In the genomic region with DNA sequence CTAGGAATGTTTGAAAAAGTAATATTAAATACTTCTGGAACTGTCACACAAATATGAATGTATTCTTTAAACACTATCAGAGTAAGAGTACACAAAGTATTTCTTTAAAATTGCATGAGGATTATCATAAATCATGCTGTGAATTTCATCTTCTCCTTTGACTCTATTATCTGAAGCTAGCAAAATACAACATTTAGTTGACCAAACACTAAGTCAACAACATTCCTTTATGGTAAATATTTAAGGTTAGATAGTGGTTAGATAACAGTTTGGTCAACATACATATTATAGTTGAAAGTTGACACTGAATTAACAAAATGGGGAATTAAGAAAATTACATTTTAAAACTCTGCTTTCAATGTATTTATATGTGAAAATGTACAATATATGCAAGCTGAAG, we compare ENCODE assay signal across 18 cellular contexts.
DNase-seq lines count a peak whose midpoint lies in the region; ATAC-seq, FAIRE-seq and TF ChIP-seq lines count a peak whose summit lies in the region.
"Had no signal": no experiment of that assay in that cellular context is flagged by ENCODE, and none has a peak within 500 bp of the region (broad histone marks: within the 10 kb centered on the region; RNA-seq: fewer than 3 reads in every experiment).

No MANE protein-coding gene starts in this region.

- H3K9me3 ChIP-seq in liver (ENCODE audit: control insufficient read depth in 4 of 4, low read length in 3 of 4): no peaks in the 10 kb centered on the region
- H3K9me3 ChIP-seq: BE2C had no signal

- no peaks in the 10 kb centered on the region for H3K4me1 Mint-ChIP-seq in WTC11
- H3K4me1 Mint-ChIP-seq: CD4-positive, alpha-beta memory T cell had no signal

- no peaks in the 10 kb centered on the region for H3K36me3 Mint-ChIP-seq in WTC11
- H3K36me3 Mint-ChIP-seq: CD4-positive, alpha-beta memory T cell had no signal

- H3K4me1 ChIP-seq in liver (ENCODE audit: control insufficient read depth in 4 of 4, insufficient read depth in 4 of 4, low read length in 3 of 4): peaks cover 0 to 9% (median 0%) of the 10 kb centered on the region in 4 donors
- H3K4me1 ChIP-seq: BE2C had no signal

- no peaks in the 10 kb centered on the region for H3K9me3 Mint-ChIP-seq in WTC11
- H3K9me3 Mint-ChIP-seq: IgD-negative memory B cell had no signal

- H3K36me3 ChIP-seq in liver (ENCODE audit: control insufficient read depth in 4 of 4, insufficient read depth in 3 of 4, low read depth in 1 of 4, low read length in 3 of 4): peaks cover 9 to 47% (median 27%) of the 10 kb centered on the region in 4 donors
- H3K36me3 ChIP-seq: BE2C had no signal

- DNase-seq in WTC11 (ENCODE audit: low spot score): no peak
- DNase-seq in stimulated activated naive CD4-positive, alpha-beta T cell treated with Interleukin-2 at 50 U/mL for 16 hours (lab: John Stamatoyannopoulos, UW): no peak
- no peak for DNase-seq in stimulated activated CD4-positive, alpha-beta T cell treated with anti-CD3 and anti-CD28 coated beads, Interleukin-4, amount 100 ng/mL, for 4 hours
- DNase-seq in COLO668 (lab: John Stamatoyannopoulos, UW; ENCODE audit: unreplicated experiment): no peak
- DNase-seq: BE2C; CD4-positive, alpha-beta memory T cell; COR-L47; DND-41; GF-D8; GM23248 had no signal

- TF ChIP-seq RAD21 in liver (IDR thresholded peaks at IDR 0.05): no peak

- no peaks in the 10 kb centered on the region for H3K27me3 ChIP-seq in liver (ENCODE audit: control insufficient read depth in 4 of 4, insufficient read depth in 4 of 4, low read length in 3 of 4)
- H3K27me3 ChIP-seq: BE2C had no signal

- CTCF ChIA-PET in WTC11 (lab: Charles Lee): no interaction called here

- no peak overlapping the region for H3K27ac Mint-ChIP-seq in WTC11
- H3K27ac Mint-ChIP-seq: CD4-positive, alpha-beta memory T cell; IgD-negative memory B cell had no signal

- H3K4me3 ChIP-seq in liver (ENCODE audit: low read depth in 1 of 3, low read length in 3 of 3): no peak overlapping the region
- H3K4me3 ChIP-seq: GM23248 had no signal

- no peak for ATAC-seq in WTC11
- no peak for ATAC-seq in GM21381 (IDR thresholded peaks at IDR 0.05; ENCODE audit: unreplicated experiment)
- ATAC-seq: HCT116 had no signal

- no peak overlapping the region for H3K9ac ChIP-seq in liver (ENCODE audit: low read depth in 1 of 2, low read length in 2 of 2)
- H3K9ac ChIP-seq: GM23248 had no signal

- no peaks in the 10 kb centered on the region for H3K27me3 Mint-ChIP-seq in WTC11 (ENCODE audit: low read depth)
- H3K27me3 Mint-ChIP-seq: CD4-positive, alpha-beta memory T cell; IgD-negative memory B cell had no signal

- H3K4me3 Mint-ChIP-seq in WTC11: no peak overlapping the region
- H3K4me3 Mint-ChIP-seq: CD4-positive, alpha-beta memory T cell; IgD-negative memory B cell had no signal

- POLR2A ChIA-PET in WTC11 (lab: Charles Lee): no interaction called here

- peak; percentile 21 for FAIRE-seq in G401.6 (lab: Jason Lieb, UNC)
- FAIRE-seq: A204.1, H54 had no signal

- TF ChIP-seq CTCF in 22Rv1 (IDR thresholded peaks at IDR 0.05) (no peak), WTC11 (IDR thresholded peaks at IDR 0.05) (no peak), liver (IDR thresholded peaks at IDR 0.05; ENCODE audit: low read depth, low read length, missing input control) (no peak)

- H3K27ac ChIP-seq in 22Rv1 (peak overlapping the region; percentile 50), liver (ENCODE audit: low read depth in 1 of 2, low read length in 2 of 2) (no peak overlapping the region)
- H3K27ac ChIP-seq: GM23248 had no signal

TF ChIP-seq in WTC11, 78 proteins besides CTCF, POLR2A, EP300 and RAD21:
- TF ChIP-seq GABPB1 (CRISPR knock-in tag; IDR thresholded peaks at IDR 0.05) (peak; percentile 48), EMX1 (CRISPR knock-in tag; IDR thresholded peaks at IDR 0.05) (no peak)
- TF ChIP-seq, protein P1, sequence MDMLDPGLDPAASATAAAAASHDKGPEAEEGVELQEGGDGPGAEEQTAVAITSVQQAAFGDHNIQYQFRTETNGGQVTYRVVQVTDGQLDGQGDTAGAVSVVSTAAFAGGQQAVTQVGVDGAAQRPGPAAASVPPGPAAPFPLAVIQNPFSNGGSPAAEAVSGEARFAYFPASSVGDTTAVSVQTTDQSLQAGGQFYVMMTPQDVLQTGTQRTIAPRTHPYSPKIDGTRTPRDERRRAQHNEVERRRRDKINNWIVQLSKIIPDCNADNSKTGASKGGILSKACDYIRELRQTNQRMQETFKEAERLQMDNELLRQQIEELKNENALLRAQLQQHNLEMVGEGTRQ (CRISPR knock-in tag; IDR thresholded peaks at IDR 0.05): no peak
TF ChIP-seq in WTC11: peak in this region for 1.

TF ChIP-seq in liver, 16 proteins besides CTCF, POLR2A, EP300 and RAD21:
- peak; percentile 8 for TF ChIP-seq FOXA2 (IDR thresholded peaks at IDR 0.05)
- TF ChIP-seq, protein P2, sequence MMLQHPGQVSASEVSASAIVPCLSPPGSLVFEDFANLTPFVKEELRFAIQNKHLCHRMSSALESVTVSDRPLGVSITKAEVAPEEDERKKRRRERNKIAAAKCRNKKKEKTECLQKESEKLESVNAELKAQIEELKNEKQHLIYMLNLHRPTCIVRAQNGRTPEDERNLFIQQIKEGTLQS (IDR thresholded peaks at IDR 0.05): no peak
